In genomic region chr21:39220150-39220549, GRCh38 we compare ENCODE assay signal across 22 cellular contexts.
"Had no signal": no experiment of that assay in that cellular context is flagged by ENCODE, and none has a peak within 500 bp of the region (broad histone marks: within the 10 kb centered on the region; RNA-seq: fewer than 3 reads in every experiment).

No MANE protein-coding gene starts in this region.

- DNase-seq: effector memory CD4-positive, alpha-beta T cell; islet precursor cell; left lung; mesenchymal stem cell; midbrain; occipital lobe; pancreas; right lobe of liver; spleen; stimulated activated CD8-positive, alpha-beta memory T cell treated with anti-CD3 and anti-CD28 coated beads, Interleukin-4, amount 100 ng/mL, for 48 hours; stimulated activated naive CD8-positive, alpha-beta T cell treated with anti-CD3 and anti-CD28 coated beads, Interleukin-15, Interleukin-2, amounts not matched to agents 100 U/mL and 50 U/mL, for 24 hours had no signal

- ATAC-seq: esophagus mucosa; pancreas; right lobe of liver; stimulated activated effector memory CD8-positive, alpha-beta T cell treated with anti-CD3 and anti-CD28 coated beads, Interleukin-12 subunit alpha, Interleukin-12 subunit beta, amount 100 ng/mL, for 72 hours; stimulated activated naive CD8-positive, alpha-beta T cell treated with anti-CD3 and anti-CD28 coated beads, Interleukin-15, Interleukin-2, amounts not matched to agents 100 U/mL and 50 U/mL, for 24 hours had no signal

- H3K27ac Mint-ChIP-seq: nephron, progenitor cell of endocrine pancreas had no signal

- H3K4me3 ChIP-seq: left lung, lung, pancreas, right lobe of liver, spleen, suprapubic skin, tibial nerve, upper lobe of right lung, vagina had no signal

- H3K27ac ChIP-seq: pancreas, right lobe of liver, spleen, suprapubic skin, tibial nerve, upper lobe of right lung, vagina had no signal

- H3K9me3 Mint-ChIP-seq: nephron; stimulated activated effector memory CD8-positive, alpha-beta T cell treated with anti-CD3 and anti-CD28 coated beads, Interleukin-12 subunit alpha, Interleukin-12 subunit beta, amount 100 ng/mL, for 72 hours had no signal

- FAIRE-seq: endometrium, frontal cortex, pancreas had no signal

- H3K4me1 Mint-ChIP-seq: stimulated activated effector memory CD8-positive, alpha-beta T cell treated with anti-CD3 and anti-CD28 coated beads, Interleukin-12 subunit alpha, Interleukin-12 subunit beta, amount 100 ng/mL, for 72 hours had no signal

- H3K27me3 Mint-ChIP-seq: progenitor cell of endocrine pancreas had no signal

- H3K9me3 ChIP-seq: left lung, pancreas, right lobe of liver, spleen, suprapubic skin, tibial nerve, upper lobe of right lung, vagina had no signal

- H3K27me3 ChIP-seq: left lung, pancreas, right lobe of liver, spleen, suprapubic skin, tibial nerve, upper lobe of right lung, vagina had no signal

- H3K4me3 Mint-ChIP-seq: nephron; stimulated activated effector memory CD8-positive, alpha-beta T cell treated with anti-CD3 and anti-CD28 coated beads, Interleukin-12 subunit alpha, Interleukin-12 subunit beta, amount 100 ng/mL, for 72 hours had no signal

- H3K4me1 ChIP-seq: left lung, spleen, suprapubic skin, tibial nerve, vagina had no signal
